In genomic region chr1:203421246-203421645, GRCh38 we compare ENCODE assay signal across 3 cellular contexts.
TF ChIP-seq lines count a peak whose summit lies in the region.

No MANE protein-coding gene starts in this region.

TF ChIP-seq in HepG2, 621 proteins besides CTCF, POLR2A, EP300 and RAD21:
- TF ChIP-seq ZNF670 (CRISPR knock-in tag; IDR thresholded peaks at IDR 0.05; ENCODE audit: borderline replicate concordance) (no peak), ZNF777 (CRISPR knock-in tag; IDR thresholded peaks at IDR 0.05) (no peak), ZSCAN9 (CRISPR knock-in tag; IDR thresholded peaks at IDR 0.05; ENCODE audit: borderline replicate concordance) (no peak), HNRNPK (IDR thresholded peaks at IDR 0.05; ENCODE audit: low read depth, low read length, poor library complexity, severe bottlenecking) (peak; percentile 91), TBL1XR1 (IDR thresholded peaks at IDR 0.05; ENCODE audit: borderline replicate concordance, low read length, partially characterized antibody) (no peak), PCBP1 (IDR thresholded peaks at IDR 0.05; ENCODE audit: borderline replicate concordance, low read depth, low read length) (0 out of 2 replicates have a peak, but pooled peaks have one; percentile 57)

TF ChIP-seq in K562, 482 proteins besides CTCF, POLR2A, EP300 and RAD21:
- TF ChIP-seq HNRNPK (IDR thresholded peaks at IDR 0.05; ENCODE audit: low read depth, low read length, poor library complexity, severe bottlenecking) (peak; percentile 40), ZNF217 (CRISPR knock-in tag; IDR thresholded peaks at IDR 0.05) (no peak), PCBP1 (IDR thresholded peaks at IDR 0.05; ENCODE audit: low read depth, low read length, poor library complexity, severe bottlenecking) (peak; percentile 57)
TF ChIP-seq in K562: peak in this region for 2.

TF ChIP-seq in GM12891, 5 proteins besides CTCF, POLR2A, EP300 and RAD21:
- TF ChIP-seq POU2F2 (IDR thresholded peaks at IDR 0.05; ENCODE audit: low read depth, low read length): no peak
- TF ChIP-seq PAX5 (IDR thresholded peaks at IDR 0.05; ENCODE audit: insufficient read depth, low read length, severe bottlenecking): no peak
- TF ChIP-seq SPI1 (IDR thresholded peaks at IDR 0.05; ENCODE audit: low read depth, low read length): no peak
- TF ChIP-seq TAF1 (IDR thresholded peaks at IDR 0.05; ENCODE audit: low read depth, low read length): no peak
- TF ChIP-seq POLR2AphosphoS5 (IDR thresholded peaks at IDR 0.05; ENCODE audit: low read depth, low read length): no peak
